Comparison of ENCODE assay signal across 20 cellular contexts in the genomic region with DNA sequence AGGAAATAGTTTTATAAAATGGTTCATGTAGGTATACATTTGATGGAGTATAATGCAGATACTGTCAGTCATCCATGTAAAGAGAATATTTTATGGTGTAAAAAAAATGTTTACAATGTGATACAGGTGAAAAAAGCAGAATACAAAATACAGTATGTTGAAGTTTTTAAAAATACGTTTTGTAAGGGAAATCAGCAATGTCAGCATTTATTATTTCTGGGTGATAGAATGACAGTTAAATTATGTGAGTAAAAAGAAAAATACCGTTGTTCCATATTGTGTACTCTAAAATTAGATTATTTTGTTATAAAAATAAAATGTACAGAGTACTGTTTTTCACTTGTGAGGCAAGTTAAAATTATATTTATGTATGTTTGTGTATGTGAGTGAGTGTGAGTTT.
DNase-seq lines count a peak whose midpoint lies in the region; ATAC-seq, FAIRE-seq and TF ChIP-seq lines count a peak whose summit lies in the region.
"Had no signal": no experiment of that assay in that cellular context is flagged by ENCODE, and none has a peak within 500 bp of the region (broad histone marks: within the 10 kb centered on the region; RNA-seq: fewer than 3 reads in every experiment).

No MANE protein-coding gene starts in this region.

- TF ChIP-seq CTCF in A549 (IDR thresholded peaks at IDR 0.05) (no peak), K562 (IDR thresholded peaks at IDR 0.05 in 2 of 3, conservative IDR thresholded peaks at IDR 0.05 in 1 of 3; ENCODE audit: insufficient read depth in 2 of 3, low read depth in 1 of 3, low read length in 3 of 3) (no peak), endothelial cell of umbilical vein (IDR thresholded peaks at IDR 0.05; ENCODE audit: extremely low read depth in 1 of 2, insufficient read depth in 1 of 2, low read depth in 1 of 2, low read length in 2 of 2) (no peak), gastroesophageal sphincter (IDR thresholded peaks at IDR 0.05) (no peak)
- no peak for TF ChIP-seq CTCF in CD4-positive, alpha-beta T cell (IDR thresholded peaks at IDR 0.05)

- no peak overlapping the region for H3K4me3 Mint-ChIP-seq in CD4-positive, alpha-beta T cell
- H3K4me3 Mint-ChIP-seq: CD4-positive, alpha-beta memory T cell; GM23338; HFFc6 had no signal

- H3K27ac ChIP-seq in A549 (no peak overlapping the region), K562 (ENCODE audit: extremely low read depth, low read depth, low read length) (no peak overlapping the region), endothelial cell of umbilical vein (ENCODE audit: insufficient read depth, low read depth, low read length) (no peak overlapping the region), gastroesophageal sphincter (no peak overlapping the region)
- H3K27ac ChIP-seq in CD4-positive, alpha-beta T cell (ENCODE audit: low read depth, low read length) = no peak overlapping the region
- H3K27ac ChIP-seq: C4-2B had no signal

- dilution Hi-C loops in endothelial cell of umbilical vein (cut with MboI; ENCODE audit: extremely low pct_ligation_motif_present, low sequenced_read_pairs) = no loop called here

- peak overlapping the region; percentile 77 for H3K27ac Mint-ChIP-seq in CD4-positive, alpha-beta T cell
- H3K27ac Mint-ChIP-seq: HFFc6 had no signal

- BruUV-seq in K562 (replicated peaks; lab: Mats Ljungman, UMichigan) (no TSS peak), endothelial cell of umbilical vein (replicated peaks; lab: Mats Ljungman, UMichigan) (no TSS peak)

- H3K4me1 ChIP-seq in A549 = peaks cover 36% of the 10 kb centered on the region
- H3K4me1 ChIP-seq in K562 (replicated peaks in 1 of 2; ENCODE audit: control insufficient read depth in 2 of 2, insufficient read depth in 2 of 2, low read length in 2 of 2) = peaks cover 0 to 6% of the 10 kb centered on the region in 2 experiments; a peak in 4 of 5 replicates
- peaks cover 17% of the 10 kb centered on the region for H3K4me1 ChIP-seq in endothelial cell of umbilical vein (ENCODE audit: control insufficient read depth, extremely low read depth, insufficient read depth, low read length)
- peaks cover 10 to 68% (median 10%) of the 10 kb centered on the region in 3 donors for H3K4me1 ChIP-seq in gastroesophageal sphincter

- H3K9me3 ChIP-seq in A549 = no peaks in the 10 kb centered on the region
- no peaks in the 10 kb centered on the region for H3K9me3 ChIP-seq in CD4-positive, alpha-beta T cell (ENCODE audit: control insufficient read depth, low read length)
- H3K9me3 ChIP-seq in K562 (replicated peaks; ENCODE audit: control insufficient read depth, insufficient read depth, low read depth, low read length) = no peaks in the 10 kb centered on the region
- H3K9me3 ChIP-seq in endothelial cell of umbilical vein (replicated peaks; ENCODE audit: control insufficient read depth, insufficient read depth, low read length) = no peaks in the 10 kb centered on the region
- H3K9me3 ChIP-seq in gastroesophageal sphincter = no peaks in the 10 kb centered on the region

- H3K36me3 Mint-ChIP-seq in CD4-positive, alpha-beta T cell (ENCODE audit: low read depth) = peaks cover 35% of the 10 kb centered on the region

- WGBS in A549 (ENCODE audit: missing lambda C conversion rate) = 80% methylated on average over 2 of the region's 2 CpGs
- 83% methylated on average over 2 of the region's 2 CpGs for WGBS in K562 (ENCODE audit: insufficient coverage, low coverage, missing lambda C conversion rate)
- whole genome bisulfite sequencing in gastroesophageal sphincter (ENCODE audit: low coverage in 1 of 2), 2 donors = 52 to 60% methylated on average over 2 of the region's 2 CpGs

- in situ Hi-C loops in K562 (cut with MboI) = no loop called here

- TF ChIP-seq POLR2A in A549 (IDR thresholded peaks at IDR 0.05; ENCODE audit: low read length) (no peak), K562 (conservative IDR thresholded peaks at IDR 0.05) (no peak), endothelial cell of umbilical vein (IDR thresholded peaks at IDR 0.05; ENCODE audit: low read depth, low read length) (no peak), gastroesophageal sphincter (IDR thresholded peaks at IDR 0.05) (no peak)

- FAIRE-seq in A549 (lab: Jason Lieb, UNC) (no peak), K562 (lab: Jason Lieb, UNC) (no peak), endothelial cell of umbilical vein (lab: Jason Lieb, UNC) (no peak)
- FAIRE-seq: A204.1, GM12892, GM18507, HTR-8/SVneo had no signal

- intact Hi-C loops in CD4-positive, alpha-beta T cell (cut with DNase I, micrococcal nuclease) = no loop called here
- intact Hi-C loops in K562 (cut with micrococcal nuclease) = no loop called here
- intact Hi-C loops in endothelial cell of umbilical vein (cut with micrococcal nuclease) = no loop called here

- H3K79me2 ChIP-seq in K562 (ENCODE audit: control insufficient read depth, insufficient read depth, low read length) (peaks cover 54% of the 10 kb centered on the region), endothelial cell of umbilical vein (ENCODE audit: control insufficient read depth, insufficient read depth, low read length) (peaks cover 88% of the 10 kb centered on the region)

- CTCF ChIA-PET in A549 (lab: Yijun Ruan, JAX) = interaction anchor here (1.0 kb wide), 1 partner anchor 73 kb away, joined by 3 read pairs; no protein-coding TSS in a partner anchor
- CTCF ChIA-PET in CD4-positive, alpha-beta T cell (lab: Charles Lee) = no interaction called here
- CTCF ChIA-PET in K562 (lab: Yijun Ruan, JAX; ENCODE audit: low intra/inter-chr PET ratio) = no interaction called here
- CTCF ChIA-PET in endothelial cell of umbilical vein (lab: Charles Lee) = interaction anchor here (1.2 to 1.3 kb wide), 2 partner anchors 34 to 107 kb away, joined by 4 to 7 read pairs; no protein-coding TSS in a partner anchor

- POLR2A ChIA-PET in A549 (lab: Yijun Ruan, JAX) (no interaction called here), K562 (lab: Yijun Ruan, JAX) (interaction anchor here (0.6 to 1.3 kb wide), 2 partner anchors 11 to 87 kb away, joined by 3 read pairs; no protein-coding TSS in a partner anchor), endothelial cell of umbilical vein (lab: Charles Lee) (no interaction called here)
- POLR2A ChIA-PET in CD4-positive, alpha-beta T cell (lab: Charles Lee) = no interaction called here

- no peak overlapping the region for H3K9ac ChIP-seq in K562 (ENCODE audit: insufficient read depth in 1 of 2, low read depth in 2 of 2, low read length in 2 of 2)
- H3K9ac ChIP-seq in endothelial cell of umbilical vein (replicated peaks; ENCODE audit: extremely low read depth, insufficient read depth, low read length) = no peak overlapping the region

- H2AFZ ChIP-seq in K562 (ENCODE audit: low read depth, low read length) (no peak overlapping the region), endothelial cell of umbilical vein (ENCODE audit: low read depth, low read length) (no peak overlapping the region)
- H2AFZ ChIP-seq: GM23338 had no signal

- peaks cover 35% of the 10 kb centered on the region for H3K4me1 Mint-ChIP-seq in CD4-positive, alpha-beta T cell (ENCODE audit: low read depth)

- no peaks in the 10 kb centered on the region for H3K27me3 Mint-ChIP-seq in CD4-positive, alpha-beta T cell
- H3K27me3 Mint-ChIP-seq: CD4-positive, alpha-beta memory T cell had no signal

- no peaks in the 10 kb centered on the region for H3K9me3 Mint-ChIP-seq in CD4-positive, alpha-beta T cell
- H3K9me3 Mint-ChIP-seq: CD4-positive, alpha-beta memory T cell; GM23338; HFFc6 had no signal

- H3K36me3 ChIP-seq in K562 (ENCODE audit: control insufficient read depth, insufficient read depth, low read length) = peaks cover 7% of the 10 kb centered on the region; the same call in 1 of the 3 replicates
- H3K36me3 ChIP-seq in endothelial cell of umbilical vein (ENCODE audit: control insufficient read depth in 2 of 2, extremely low read depth in 1 of 2, insufficient read depth in 2 of 2, low read length in 2 of 2) = no peaks in the 10 kb centered on the region
- H3K36me3 ChIP-seq in gastroesophageal sphincter = peaks cover 0 to 14% of the 10 kb centered on the region in 2 donors

- no peaks in the 10 kb centered on the region for H3K27me3 ChIP-seq in CD4-positive, alpha-beta T cell (ENCODE audit: control insufficient read depth, insufficient read depth, low read length)
- no peaks in the 10 kb centered on the region for H3K27me3 ChIP-seq in K562 (ENCODE audit: control insufficient read depth in 2 of 2, insufficient read depth in 2 of 2, low read length in 2 of 2)
- no peaks in the 10 kb centered on the region for H3K27me3 ChIP-seq in endothelial cell of umbilical vein (ENCODE audit: control insufficient read depth in 2 of 2, insufficient read depth in 2 of 2, low read length in 2 of 2)
- no peaks in the 10 kb centered on the region for H3K27me3 ChIP-seq in gastroesophageal sphincter

- H4K20me1 ChIP-seq in K562 (replicated peaks; ENCODE audit: control insufficient read depth, insufficient read depth, low read length) = no peaks in the 10 kb centered on the region
- H4K20me1 ChIP-seq in endothelial cell of umbilical vein (replicated peaks; ENCODE audit: control insufficient read depth, extremely low read depth, insufficient read depth, low read length) = peaks cover 11% of the 10 kb centered on the region

- TF ChIP-seq RAD21 in A549 (conservative IDR thresholded peaks at IDR 0.05 in 1 of 2, IDR thresholded peaks at IDR 0.05 in 1 of 2) = no peak
- TF ChIP-seq RAD21 in K562 (CRISPR knock-in tag; conservative IDR thresholded peaks at IDR 0.05 in 1 of 2, IDR thresholded peaks at IDR 0.05 in 1 of 2) = no peak

- no peak overlapping the region for H3K4me2 ChIP-seq in A549
- no peak overlapping the region for H3K4me2 ChIP-seq in K562 (ENCODE audit: insufficient read depth, low read length)
- H3K4me2 ChIP-seq in endothelial cell of umbilical vein (ENCODE audit: insufficient read depth, low read length) = peak overlapping the region; percentile 9
- H3K4me2 ChIP-seq: GM23338 had no signal

- no peaks in the 10 kb centered on the region for H3K9me1 ChIP-seq in K562 (ENCODE audit: control insufficient read depth, insufficient read depth, low read length)
- no peaks in the 10 kb centered on the region for H3K9me1 ChIP-seq in endothelial cell of umbilical vein (replicated peaks; ENCODE audit: control insufficient read depth, extremely low read depth, insufficient read depth, low read length)

- H3K4me3 ChIP-seq in A549 (no peak overlapping the region), K562 (no peak overlapping the region), endothelial cell of umbilical vein (replicated peaks in 1 of 3; ENCODE audit: insufficient read depth in 1 of 3, low read depth in 1 of 3, low read length in 3 of 3) (no peak overlapping the region), gastroesophageal sphincter (no peak overlapping the region)
- H3K4me3 ChIP-seq: GM23338 had no signal

- no peak for TF ChIP-seq EP300 in A549 (IDR thresholded peaks at IDR 0.05)
- TF ChIP-seq EP300 in K562 (IDR thresholded peaks at IDR 0.05; ENCODE audit: low read length) = no peak
- no peak for TF ChIP-seq EP300 in gastroesophageal sphincter (IDR thresholded peaks at IDR 0.05)

- ATAC-seq in A549 = no peak
- no peak for ATAC-seq in CD4-positive, alpha-beta T cell (ENCODE audit: poor library complexity)
- ATAC-seq in K562 = no peak
- no peak for ATAC-seq in HG03432 (IDR thresholded peaks at IDR 0.05; ENCODE audit: unreplicated experiment)
- no peak for ATAC-seq in gastroesophageal sphincter
- ATAC-seq: GM23338, HCT116 had no signal

- DNase-seq in A549 (ENCODE audit: low read depth in 1 of 2, low spot score in 1 of 2) = no peak
- DNase-seq in CD4-positive, alpha-beta T cell = no peak
- no peak for DNase-seq in K562 (ENCODE audit: extremely low read depth in 1 of 4, low spot score in 3 of 4)
- no peak for DNase-seq in endothelial cell of umbilical vein (ENCODE audit: low read depth, low spot score)
- no peak for DNase-seq in NOMO-1 (lab: John Stamatoyannopoulos, UW; ENCODE audit: unreplicated experiment in 2 of 2)
- no peak for DNase-seq in NCI-H446 (lab: John Stamatoyannopoulos, UW)
- DNase-seq: AML-193; CD4-positive, alpha-beta memory T cell; GDM1; H7 had no signal

Comparison
In these comparisons a context has a peak if more than half of its experiments do, and no peak if none do; other contexts are left out.
1. CTCF ChIA-PET loops: an anchor here in A549 (1.0 kb wide) and endothelial cell of umbilical vein (1.2 to 1.3 kb wide); none called in CD4-positive, alpha-beta T cell and K562.
2. Of the 35 proteins assayed by ChIP-seq in both K562 and A549: peak only in K562: none; only in A549: none; in both: MAFK; in neither: 34.